1 cellular context compared by ENCODE assay signal in the genomic region with DNA sequence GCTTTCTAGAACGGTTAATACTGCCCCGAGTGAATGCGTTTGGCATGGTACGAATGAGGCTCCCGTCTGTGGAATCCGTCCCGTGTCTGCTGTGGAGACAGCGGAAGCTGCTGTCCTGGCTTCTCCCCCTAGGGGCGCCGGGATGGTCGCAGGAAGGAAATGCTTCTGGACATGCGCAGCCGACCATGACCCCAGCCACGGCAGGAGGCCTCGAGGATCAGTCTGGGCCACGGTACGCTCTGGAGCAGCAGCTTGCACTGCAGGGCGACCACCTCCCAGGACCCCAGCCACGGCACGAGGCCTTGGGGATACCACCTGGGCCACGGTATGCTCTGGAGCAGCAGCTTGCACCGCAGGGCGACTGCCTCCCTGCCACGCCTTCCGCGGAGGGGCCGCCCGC.
TF ChIP-seq lines count a peak whose summit lies in the region.

No MANE protein-coding gene starts in this region.

TF ChIP-seq in GM23338, 12 proteins besides CTCF, POLR2A, EP300 and RAD21 (continued from another document):
- no peak for TF ChIP-seq ZNF462 (CRISPR knock-in tag; IDR thresholded peaks at IDR 0.05)
- TF ChIP-seq JUNB (IDR thresholded peaks at IDR 0.05; ENCODE audit: unreplicated experiment) = no peak
- TF ChIP-seq CREB1 (CRISPR knock-in tag; IDR thresholded peaks at IDR 0.05; ENCODE audit: low read depth) = no peak
- TF ChIP-seq STAT1 (IDR thresholded peaks at IDR 0.05; ENCODE audit: unreplicated experiment) = no peak
- no peak for TF ChIP-seq ZNF331 (CRISPR knock-in tag; IDR thresholded peaks at IDR 0.05; ENCODE audit: low read depth)
- no peak for TF ChIP-seq ETS1 (IDR thresholded peaks at IDR 0.05)
- no peak for TF ChIP-seq EZH2 (IDR thresholded peaks at IDR 0.05; ENCODE audit: low read depth, unreplicated experiment)
- TF ChIP-seq POLR2AphosphoS5 (IDR thresholded peaks at IDR 0.05; ENCODE audit: low read depth) = no peak
- TF ChIP-seq NANOG (IDR thresholded peaks at IDR 0.05; ENCODE audit: borderline replicate concordance) = no peak
TF ChIP-seq in GM23338: peak in this region for 0.
